Comparison of ENCODE assay signal across 21 cellular contexts in genomic region chr14:103638594-103638993, GRCh38. TPM values are rescaled to one million over a fixed set of nuclear protein-coding genes. Genes with fewer than 3 reads are reported as not detected.
A peak's percentile ranks its signal among the peaks of the same experiment; 100 is the strongest.
DNase-seq lines count a peak whose midpoint lies in the region; ATAC-seq and TF ChIP-seq lines count a peak whose summit lies in the region.
"Had no signal": no experiment of that assay in that cellular context is flagged by ENCODE, and none has a peak within 500 bp of the region (broad histone marks: within the 10 kb centered on the region; RNA-seq: fewer than 3 reads in every experiment).

No MANE protein-coding gene starts in this region.

- intact Hi-C loops in lower lobe of right lung (cut with DNase I), result no loop called here

- H3K27me3 Mint-ChIP-seq in activated naive CD8-positive, alpha-beta T cell treated with anti-CD3 and anti-CD28 coated beads, Interleukin-2, amount 50 U/mL, for 24 hours, result no peaks in the 10 kb centered on the region
- H3K27me3 Mint-ChIP-seq in activated naive CD8-positive, alpha-beta T cell treated with anti-CD3 and anti-CD28 coated beads for 36 hours, result no peaks in the 10 kb centered on the region
- no peaks in the 10 kb centered on the region for H3K27me3 Mint-ChIP-seq in activated T-helper 17 cell treated with anti-CD3 and anti-CD28 coated beads, Interleukin-2, amount 50 U/mL, for 72 hours
- H3K27me3 Mint-ChIP-seq in type B pancreatic cell, result no peaks in the 10 kb centered on the region
- H3K27me3 Mint-ChIP-seq: activated naive CD4-positive, alpha-beta T cell treated with anti-CD3 and anti-CD28 coated beads, Interleukin-2, amount 50 U/mL, for 24 hours had no signal

- H3K4me3 Mint-ChIP-seq in activated naive CD8-positive, alpha-beta T cell treated with anti-CD3 and anti-CD28 coated beads, Interleukin-2, amount 50 U/mL, for 24 hours, result no peak overlapping the region
- no peak overlapping the region for H3K4me3 Mint-ChIP-seq in activated naive CD8-positive, alpha-beta T cell treated with anti-CD3 and anti-CD28 coated beads for 36 hours
- H3K4me3 Mint-ChIP-seq in activated T-helper 17 cell treated with anti-CD3 and anti-CD28 coated beads, Interleukin-2, amount 50 U/mL, for 72 hours, result no peak overlapping the region
- no peak overlapping the region for H3K4me3 Mint-ChIP-seq in type B pancreatic cell
- H3K4me3 Mint-ChIP-seq: activated naive CD4-positive, alpha-beta T cell treated with anti-CD3 and anti-CD28 coated beads, Interleukin-2, amount 50 U/mL, for 24 hours had no signal

- H3K4me1 Mint-ChIP-seq in activated naive CD8-positive, alpha-beta T cell treated with anti-CD3 and anti-CD28 coated beads, Interleukin-2, amount 50 U/mL, for 24 hours, result peaks cover 44% of the 10 kb centered on the region
- H3K4me1 Mint-ChIP-seq in activated naive CD8-positive, alpha-beta T cell treated with anti-CD3 and anti-CD28 coated beads for 36 hours, result peaks cover 42% of the 10 kb centered on the region
- peaks cover 24% of the 10 kb centered on the region for H3K4me1 Mint-ChIP-seq in activated T-helper 17 cell treated with anti-CD3 and anti-CD28 coated beads, Interleukin-2, amount 50 U/mL, for 72 hours
- H3K4me1 Mint-ChIP-seq in type B pancreatic cell (ENCODE audit: unreplicated experiment), result peaks cover 18% of the 10 kb centered on the region

- H3K9me3 Mint-ChIP-seq in activated naive CD8-positive, alpha-beta T cell treated with anti-CD3 and anti-CD28 coated beads, Interleukin-2, amount 50 U/mL, for 24 hours, result no peaks in the 10 kb centered on the region
- no peaks in the 10 kb centered on the region for H3K9me3 Mint-ChIP-seq in activated naive CD8-positive, alpha-beta T cell treated with anti-CD3 and anti-CD28 coated beads for 36 hours
- no peaks in the 10 kb centered on the region for H3K9me3 Mint-ChIP-seq in activated T-helper 17 cell treated with anti-CD3 and anti-CD28 coated beads, Interleukin-2, amount 50 U/mL, for 72 hours
- H3K9me3 Mint-ChIP-seq in type B pancreatic cell, result no peaks in the 10 kb centered on the region
- H3K9me3 Mint-ChIP-seq: activated naive CD4-positive, alpha-beta T cell treated with anti-CD3 and anti-CD28 coated beads, Interleukin-2, amount 50 U/mL, for 24 hours had no signal

- no peaks in the 10 kb centered on the region for H3K9me3 ChIP-seq in lower lobe of right lung
- H3K9me3 ChIP-seq: colonic mucosa, neutrophil had no signal

- H3K27ac Mint-ChIP-seq in activated naive CD8-positive, alpha-beta T cell treated with anti-CD3 and anti-CD28 coated beads, Interleukin-2, amount 50 U/mL, for 24 hours, result peak overlapping the region; percentile 4
- no peak overlapping the region for H3K27ac Mint-ChIP-seq in activated naive CD8-positive, alpha-beta T cell treated with anti-CD3 and anti-CD28 coated beads for 36 hours
- H3K27ac Mint-ChIP-seq in activated T-helper 17 cell treated with anti-CD3 and anti-CD28 coated beads, Interleukin-2, amount 50 U/mL, for 72 hours, result no peak overlapping the region
- H3K27ac Mint-ChIP-seq in type B pancreatic cell, result peak overlapping the region; percentile 0
- H3K27ac Mint-ChIP-seq: activated naive CD4-positive, alpha-beta T cell treated with anti-CD3 and anti-CD28 coated beads, Interleukin-2, amount 50 U/mL, for 24 hours had no signal

- H3K36me3 ChIP-seq in lower lobe of right lung, result peaks cover 10% of the 10 kb centered on the region
- H3K36me3 ChIP-seq: colonic mucosa had no signal

- no peaks in the 10 kb centered on the region for H3K27me3 ChIP-seq in lower lobe of right lung (ENCODE audit: low read depth)
- H3K27me3 ChIP-seq: colonic mucosa, heart left ventricle, neutrophil had no signal

- H3K4me1 ChIP-seq in lower lobe of right lung, result peaks cover 58% of the 10 kb centered on the region
- H3K4me1 ChIP-seq: colonic mucosa had no signal

- H3K36me3 Mint-ChIP-seq in activated naive CD8-positive, alpha-beta T cell treated with anti-CD3 and anti-CD28 coated beads, Interleukin-2, amount 50 U/mL, for 24 hours (ENCODE audit: low read depth), result peaks cover 6% of the 10 kb centered on the region
- H3K36me3 Mint-ChIP-seq in activated naive CD8-positive, alpha-beta T cell treated with anti-CD3 and anti-CD28 coated beads for 36 hours, result peaks cover 20% of the 10 kb centered on the region
- H3K36me3 Mint-ChIP-seq in activated T-helper 17 cell treated with anti-CD3 and anti-CD28 coated beads, Interleukin-2, amount 50 U/mL, for 72 hours (ENCODE audit: low read depth), result peaks cover 41% of the 10 kb centered on the region
- H3K36me3 Mint-ChIP-seq in type B pancreatic cell, result peaks cover 20% of the 10 kb centered on the region

- TF ChIP-seq CTCF in lower lobe of right lung (IDR thresholded peaks at IDR 0.05) (no peak), type B pancreatic cell (conservative IDR thresholded peaks at IDR 0.05) (no peak)

- H3K4me3 ChIP-seq in lower lobe of right lung, result no peak overlapping the region
- H3K4me3 ChIP-seq: colonic mucosa, heart left ventricle had no signal

- H3K27ac ChIP-seq in lower lobe of right lung, result no peak overlapping the region
- H3K27ac ChIP-seq: colonic mucosa, KMS-11, neutrophil had no signal

- no peak for ATAC-seq in activated naive CD8-positive, alpha-beta T cell treated with anti-CD3 and anti-CD28 coated beads, Interleukin-2, amount 50 U/mL, for 24 hours
- ATAC-seq in activated T-helper 17 cell treated with anti-CD3 and anti-CD28 coated beads, Interleukin-2, amount 50 U/mL, for 72 hours (replicated peaks), result peak; percentile 67
- ATAC-seq in lower lobe of right lung (peak; percentile 37 to 39), GM19395 (IDR thresholded peaks at IDR 0.05; ENCODE audit: unreplicated experiment) (no peak)

- no peak for DNase-seq in activated naive CD8-positive, alpha-beta T cell treated with anti-CD3 and anti-CD28 coated beads, Interleukin-2, amount 50 U/mL, for 24 hours
- DNase-seq in activated naive CD8-positive, alpha-beta T cell treated with anti-CD3 and anti-CD28 coated beads for 36 hours, result no peak
- DNase-seq in lower lobe of right lung (no peak), type B pancreatic cell (ENCODE audit: extremely low spot score, unreplicated experiment) (no peak), NCI-H2171 (lab: John Stamatoyannopoulos, UW) (no peak), activated gamma-delta T cell (lab: John Stamatoyannopoulos, UW) (no peak)
- DNase-seq: activated CD4-positive, alpha-beta T cell treated with anti-CD3 and anti-CD28 coated beads for 4 hours; colonic mucosa; DMS153; GF-D8; GOT3; heart left ventricle; NCI-H1694; NCI-H526 treated with DMSO at 0.1 percent for 48 hours; stimulated activated CD4-positive, alpha-beta T cell treated with anti-CD3 and anti-CD28 coated beads, Interleukin-12 subunit alpha, Interleukin-12 subunit beta, amount 100 ng/mL, for 4 hours; substantia nigra had no signal

RNA-seq across cellular contexts. Expression of gene KLC1, which starts 9.6 kb away (rescaled TPM):
- total RNA-seq in activated naive CD8-positive, alpha-beta T cell treated with anti-CD3 and anti-CD28 coated beads for 36 hours, result 10 to 100 TPM; 88.0 to 88.6 TPM
- 100 to 1,000 TPM; 135 to 137 TPM for total RNA-seq in activated T-helper 17 cell treated with anti-CD3 and anti-CD28 coated beads, Interleukin-2, amount 50 U/mL, for 72 hours
- 171 TPM for total RNA-seq in lower lobe of right lung
- total RNA-seq in type B pancreatic cell (ENCODE audit: low replicate concordance), result 125 and 145 TPM in 2 replicates

Comparison
In these comparisons a context has a peak if more than half of its experiments do, and no peak if none do; other contexts are left out.
1. H3K27ac Mint-ChIP-seq: peak in activated naive CD8-positive, alpha-beta T cell treated with anti-CD3 and anti-CD28 coated beads, Interleukin-2, amount 50 U/mL, for 24 hours (single experiment) and type B pancreatic cell (single experiment); none in activated naive CD8-positive, alpha-beta T cell treated with anti-CD3 and anti-CD28 coated beads for 36 hours (single experiment) and activated T-helper 17 cell treated with anti-CD3 and anti-CD28 coated beads, Interleukin-2, amount 50 U/mL, for 72 hours (single experiment).
2. ATAC-seq: peak in activated T-helper 17 cell treated with anti-CD3 and anti-CD28 coated beads, Interleukin-2, amount 50 U/mL, for 72 hours (single experiment) and lower lobe of right lung (2 of 2); none in activated naive CD8-positive, alpha-beta T cell treated with anti-CD3 and anti-CD28 coated beads, Interleukin-2, amount 50 U/mL, for 24 hours (single experiment) and GM19395 (single experiment).